Comparison of ENCODE assay signal across 8 cellular contexts in genomic region chr16:70066751-70067150, GRCh38. TPM values are rescaled to one million over a fixed set of nuclear protein-coding genes. Genes with fewer than 3 reads are reported as not detected.
A peak's percentile ranks its signal among the peaks of the same experiment; 100 is the strongest.
DNase-seq lines count a peak whose midpoint lies in the region; ATAC-seq and TF ChIP-seq lines count a peak whose summit lies in the region.
"Not testable (repeated sequence)": the region's sequence is repeated elsewhere in the genome, so short reads cannot be mapped to it uniquely, and the experiment has no call there.

No MANE protein-coding gene starts in this region.

- H3K9me3 Mint-ChIP-seq in CD4-positive, alpha-beta T cell; HFFc6; activated T-cell treated with anti-CD3 and anti-CD28 coated beads, Interleukin-2, amount 50 U/mL, for 72 hours; neural crest cell; stimulated activated naive CD8-positive, alpha-beta T cell treated with anti-CD3 and anti-CD28 coated beads, Interleukin-15, amount 100 ng/mL, for 72 hours: not testable (repeated sequence)

- H4K20me1 ChIP-seq in PC-9 (ENCODE audit: insufficient read depth): not testable (repeated sequence)

- peak overlapping the region; percentile 62 for H3K4me3 Mint-ChIP-seq in CD4-positive, alpha-beta T cell
- H3K4me3 Mint-ChIP-seq in HFFc6: peak overlapping the region; percentile 92; the same call in 1 of the 2 replicates
- H3K4me3 Mint-ChIP-seq in activated T-cell treated with anti-CD3 and anti-CD28 coated beads, Interleukin-2, amount 50 U/mL, for 72 hours: peak overlapping the region; percentile 67 to 73
- H3K4me3 Mint-ChIP-seq in neural crest cell: peak overlapping the region; percentile 72
- H3K4me3 Mint-ChIP-seq in stimulated activated naive CD8-positive, alpha-beta T cell treated with anti-CD3 and anti-CD28 coated beads, Interleukin-15, amount 100 ng/mL, for 72 hours: peak overlapping the region; percentile 62 to 73

- peak overlapping the region; percentile 98 for H3K4me2 ChIP-seq in PC-9

- BruUV-seq in PC-9 (replicated peaks; lab: Mats Ljungman, UMichigan): TSS peak; percentile 81

- intact Hi-C loops in CD4-positive, alpha-beta T cell (cut with DNase I, micrococcal nuclease); PC-9 (cut with micrococcal nuclease; ENCODE audit: unreplicated experiment); colonic mucosa (cut with DNase I): not testable (repeated sequence)

- POLR2A ChIA-PET in CD4-positive, alpha-beta T cell (lab: Charles Lee); PC-9 (lab: Charles Lee; ENCODE audit: unreplicated experiment): not testable (repeated sequence)

- not testable (repeated sequence) for H3K9me3 ChIP-seq in CD4-positive, alpha-beta T cell (ENCODE audit: control insufficient read depth, low read length); PC-9 (ENCODE audit: insufficient read depth, low read depth); colonic mucosa; iPS-18c (ENCODE audit: control insufficient read depth, insufficient read depth, low read length)

- H3K9me2 ChIP-seq in PC-9 (ENCODE audit: insufficient read depth): not testable (repeated sequence)

- H3K36me3 ChIP-seq in PC-9 (ENCODE audit: low read depth); colonic mucosa: not testable (repeated sequence)

- peak overlapping the region; percentile 62; the same call in 1 of the 2 replicates for H3K4me3 ChIP-seq in PC-9
- H3K4me3 ChIP-seq in colonic mucosa: not testable (repeated sequence)
- H3K4me3 ChIP-seq in iPS-18c (ENCODE audit: insufficient read depth, low read depth, low read length): peak overlapping the region; percentile 43; the same call in 1 of the 2 replicates

- H2AFZ ChIP-seq in PC-9: not testable (repeated sequence)

- H3K27me3 ChIP-seq in CD4-positive, alpha-beta T cell (ENCODE audit: control insufficient read depth, insufficient read depth, low read length); PC-9 (ENCODE audit: insufficient read depth, low read depth); colonic mucosa: not testable (repeated sequence)

- not testable (repeated sequence) for H3K4me1 Mint-ChIP-seq in CD4-positive, alpha-beta T cell (ENCODE audit: low read depth); activated T-cell treated with anti-CD3 and anti-CD28 coated beads, Interleukin-2, amount 50 U/mL, for 72 hours (ENCODE audit: low read depth); neural crest cell
- peaks cover 14% of the 10 kb centered on the region for H3K4me1 Mint-ChIP-seq in HFFc6 (ENCODE audit: low read depth)
- H3K4me1 Mint-ChIP-seq in stimulated activated naive CD8-positive, alpha-beta T cell treated with anti-CD3 and anti-CD28 coated beads, Interleukin-15, amount 100 ng/mL, for 72 hours: peaks cover 11% of the 10 kb centered on the region

- not testable (repeated sequence) for TF ChIP-seq CTCF in CD4-positive, alpha-beta T cell (IDR thresholded peaks at IDR 0.05); HFFc6 (IDR thresholded peaks at IDR 0.05); PC-9 (conservative IDR thresholded peaks at IDR 0.05); colonic mucosa (IDR thresholded peaks at IDR 0.05); neural crest cell (conservative IDR thresholded peaks at IDR 0.05)

- not testable (repeated sequence) for H3K36me3 Mint-ChIP-seq in CD4-positive, alpha-beta T cell (ENCODE audit: low read depth); HFFc6 (ENCODE audit: low read depth); activated T-cell treated with anti-CD3 and anti-CD28 coated beads, Interleukin-2, amount 50 U/mL, for 72 hours (ENCODE audit: insufficient read depth in 2 of 2); neural crest cell (ENCODE audit: low read depth)

- H3K9ac ChIP-seq in colonic mucosa (ENCODE audit: low read depth in 2 of 2, low read length in 2 of 2): not testable (repeated sequence)

- not testable (repeated sequence) for H3F3A ChIP-seq in PC-9 (ENCODE audit: insufficient read depth, low read depth)

- H3K4me1 ChIP-seq in PC-9 (replicated peaks; ENCODE audit: insufficient read depth); colonic mucosa: not testable (repeated sequence)

- not testable (repeated sequence) for DNase-seq in CD4-positive, alpha-beta T cell; HFFc6; activated T-cell treated with anti-CD3 and anti-CD28 coated beads, Interleukin-2, amount 50 U/mL, for 72 hours; neural crest cell (ENCODE audit: low read depth, low spot score); stimulated activated naive CD8-positive, alpha-beta T cell treated with anti-CD3 and anti-CD28 coated beads, Interleukin-15, amount 100 ng/mL, for 72 hours
- DNase-seq in PC-9: peak in 1 of 2 experiments; percentile 17
- peak; percentile 48 for DNase-seq in colonic mucosa

- ATAC-seq in CD4-positive, alpha-beta T cell (ENCODE audit: poor library complexity); activated T-cell treated with anti-CD3 and anti-CD28 coated beads, Interleukin-2, amount 50 U/mL, for 72 hours (replicated peaks in 1 of 2); stimulated activated naive CD8-positive, alpha-beta T cell treated with anti-CD3 and anti-CD28 coated beads, Interleukin-15, amount 100 ng/mL, for 72 hours: not testable (repeated sequence)

- not testable (repeated sequence) for H3K27me3 Mint-ChIP-seq in CD4-positive, alpha-beta T cell; HFFc6 (ENCODE audit: insufficient read depth); activated T-cell treated with anti-CD3 and anti-CD28 coated beads, Interleukin-2, amount 50 U/mL, for 72 hours (ENCODE audit: low read depth); stimulated activated naive CD8-positive, alpha-beta T cell treated with anti-CD3 and anti-CD28 coated beads, Interleukin-15, amount 100 ng/mL, for 72 hours
- H3K27me3 Mint-ChIP-seq in neural crest cell (ENCODE audit: low read depth): peaks cover 11% of the 10 kb centered on the region

- H3K27ac ChIP-seq in CD4-positive, alpha-beta T cell (ENCODE audit: low read depth, low read length); PC-9; colonic mucosa: not testable (repeated sequence)

- CTCF ChIA-PET in CD4-positive, alpha-beta T cell (lab: Charles Lee); PC-9 (lab: Charles Lee): not testable (repeated sequence)

- H3K27ac Mint-ChIP-seq in CD4-positive, alpha-beta T cell; HFFc6; neural crest cell (ENCODE audit: unreplicated experiment): not testable (repeated sequence)
- peak overlapping the region; percentile 33 for H3K27ac Mint-ChIP-seq in activated T-cell treated with anti-CD3 and anti-CD28 coated beads, Interleukin-2, amount 50 U/mL, for 72 hours
- H3K27ac Mint-ChIP-seq in stimulated activated naive CD8-positive, alpha-beta T cell treated with anti-CD3 and anti-CD28 coated beads, Interleukin-15, amount 100 ng/mL, for 72 hours: peak overlapping the region in 1 of 2 donors; percentile 74

- H3K79me2 ChIP-seq in PC-9 (ENCODE audit: low read depth): peaks cover 33% of the 10 kb centered on the region

RNA-seq across cellular contexts. Expression of gene PDPR, which starts 47.4 kb away (rescaled TPM):
- total RNA-seq in CD4-positive, alpha-beta T cell: 10 to 100 TPM; 20.6 to 20.8 TPM
- total RNA-seq in HFFc6 (2021; fragmentation: NEBNext Ultra II Directional; extraction: Animal tissue kit (Norgen Biotek cat#: 25700)): 10 to 100 TPM; 17.6 to 21.4 (median 19.5) TPM
- 48.8 and 61.5 TPM in 2 replicates for total RNA-seq in PC-9 (2021)
- 10 to 100 TPM; 27.7 to 33.6 TPM for total RNA-seq in activated T-cell treated with anti-CD3 and anti-CD28 coated beads, Interleukin-2, amount 50 U/mL, for 72 hours
- 10 to 100 TPM; 13.7 to 18.9 TPM for total RNA-seq in colonic mucosa
- 24.0 and 25.8 TPM in 2 replicates for total RNA-seq in neural crest cell
